Comparison of ENCODE assay signal across 21 cellular contexts in genomic region chr6:78670802-78671201, GRCh38.
DNase-seq lines count a peak whose midpoint lies in the region; ATAC-seq, FAIRE-seq and TF ChIP-seq lines count a peak whose summit lies in the region.
"Had no signal": no experiment of that assay in that cellular context is flagged by ENCODE, and none has a peak within 500 bp of the region (broad histone marks: within the 10 kb centered on the region; RNA-seq: fewer than 3 reads in every experiment).

No MANE protein-coding gene starts in this region.

- H2BK15ac ChIP-seq in H1 (ENCODE audit: low read length) (no peak overlapping the region), mesendoderm (replicated peaks; ENCODE audit: low read depth) (no peak overlapping the region)

- H4K20me1 ChIP-seq in GM23338 (replicated peaks; ENCODE audit: insufficient read depth) (no peaks in the 10 kb centered on the region), H1 (replicated peaks in 1 of 2; ENCODE audit: control insufficient read depth in 1 of 2, insufficient read depth in 2 of 2, low read length in 2 of 2) (no peaks in the 10 kb centered on the region)

- H3K27me3 ChIP-seq in GM23338 (ENCODE audit: insufficient read depth): no peaks in the 10 kb centered on the region
- no peaks in the 10 kb centered on the region for H3K27me3 ChIP-seq in H1 (replicated peaks in 1 of 4; ENCODE audit: control insufficient read depth in 3 of 4, extremely low read depth in 1 of 4, insufficient read depth in 3 of 4, low read length in 3 of 4)
- H3K27me3 ChIP-seq in mesendoderm (ENCODE audit: insufficient read depth, low read length, poor library complexity): no peaks in the 10 kb centered on the region
- H3K27me3 ChIP-seq: BE2C had no signal

- H3K79me1 ChIP-seq in H1 (ENCODE audit: low read depth, low read length): no peaks in the 10 kb centered on the region
- no peaks in the 10 kb centered on the region for H3K79me1 ChIP-seq in mesendoderm (ENCODE audit: low read length)

- H2AFZ ChIP-seq in GM23338 (peak overlapping the region; percentile 48), H1 (ENCODE audit: low read length) (peak overlapping the region; percentile 98)

- TF ChIP-seq EP300 in H1 (IDR thresholded peaks at IDR 0.05; ENCODE audit: borderline replicate concordance in 1 of 2, low read depth in 2 of 2, low read length in 2 of 2): no peak

- peaks cover 15% of the 10 kb centered on the region for H3K9me3 Mint-ChIP-seq in GM23338

- H2BK20ac ChIP-seq in H1 (ENCODE audit: low read length): peak overlapping the region; percentile 74

- TF ChIP-seq CTCF in GM23338 (conservative IDR thresholded peaks at IDR 0.05; ENCODE audit: low read depth in 2 of 2) (no peak), H1 (IDR thresholded peaks at IDR 0.05; ENCODE audit: control extremely low read depth in 1 of 3, insufficient read depth in 1 of 3, low read depth in 1 of 3, low read length in 3 of 3) (no peak)

- peaks cover 16% of the 10 kb centered on the region for H3K4me1 Mint-ChIP-seq in GM23338
- H3K4me1 Mint-ChIP-seq: CD4-positive, CD25-positive, alpha-beta regulatory T cell; CD8-positive, alpha-beta memory T cell had no signal

- H3K27me3 Mint-ChIP-seq in GM23338 (ENCODE audit: insufficient read depth, low read depth, poor library complexity): no peaks in the 10 kb centered on the region
- H3K27me3 Mint-ChIP-seq: CD4-positive, CD25-positive, alpha-beta regulatory T cell had no signal

- H3K9me3 ChIP-seq in H1 (ENCODE audit: insufficient read depth in 2 of 2, low read depth in 1 of 2, low read length in 1 of 2): peaks cover 1 to 3% of the 10 kb centered on the region in 2 experiments; a peak in 2 of 4 replicates
- H3K9me3 ChIP-seq: BE2C had no signal

- H3K79me2 ChIP-seq in GM23338 (replicated peaks; ENCODE audit: insufficient read depth) (no peaks in the 10 kb centered on the region), H1 (ENCODE audit: control insufficient read depth in 1 of 2, insufficient read depth in 2 of 2, low read length in 2 of 2) (no peaks in the 10 kb centered on the region), mesendoderm (ENCODE audit: control insufficient read depth, insufficient read depth, low read length) (no peaks in the 10 kb centered on the region)

- H3K9ac ChIP-seq in H1 (replicated peaks in 1 of 4; ENCODE audit: extremely low read depth in 1 of 4, low read depth in 3 of 4, low read length in 3 of 4) (no peak overlapping the region), mesendoderm (ENCODE audit: low read length) (no peak overlapping the region)

- H2BK5ac ChIP-seq in H1 (ENCODE audit: low read depth, low read length) (peak overlapping the region; percentile 26; the same call in 1 of the 2 replicates), mesendoderm (ENCODE audit: low read length) (no peak overlapping the region)

- no peak overlapping the region for H2AK5ac ChIP-seq in H1 (ENCODE audit: low read depth, low read length)
- H2AK5ac ChIP-seq in mesendoderm (ENCODE audit: low read length): no peak overlapping the region

- TF ChIP-seq POLR2A in H1 (IDR thresholded peaks at IDR 0.05; ENCODE audit: control extremely low read depth in 1 of 2, low read depth in 2 of 2, low read length in 2 of 2): no peak

- CTCF ChIA-PET in H1 (lab: Charles Lee; ENCODE audit: partially characterized antibody): no interaction called here

- H3K27ac ChIP-seq in GM23338 (ENCODE audit: low read depth) (peak overlapping the region; percentile 3; the same call in 1 of the 2 replicates), H1 (ENCODE audit: low read depth, low read length) (no peak overlapping the region), mesendoderm (ENCODE audit: low read depth, low read length) (no peak overlapping the region)

- H4K5ac ChIP-seq in H1 (ENCODE audit: insufficient read length, low read depth, low read length) (no peak overlapping the region), mesendoderm (ENCODE audit: low read length) (no peak overlapping the region)

- peaks cover 21% of the 10 kb centered on the region for H3K4me1 ChIP-seq in GM23338 (ENCODE audit: insufficient read depth)
- H3K4me1 ChIP-seq in H1 (replicated peaks in 1 of 4; ENCODE audit: control insufficient read depth in 3 of 4, insufficient read depth in 4 of 4, low read length in 3 of 4): peaks cover 0 to 9% (median 1%) of the 10 kb centered on the region in 4 experiments; a peak in 2 of 7 replicates
- H3K4me1 ChIP-seq in mesendoderm (ENCODE audit: control insufficient read depth, low read depth, low read length): no peaks in the 10 kb centered on the region
- H3K4me1 ChIP-seq: BE2C had no signal

- H3K23ac ChIP-seq in H1 (ENCODE audit: insufficient read length) (no peak overlapping the region), mesendoderm (ENCODE audit: low read length) (no peak overlapping the region)

- H2BK12ac ChIP-seq in H1 (ENCODE audit: low read depth, low read length): peak overlapping the region; percentile 70; the same call in 1 of the 2 replicates

- FAIRE-seq in H1 (lab: Jason Lieb, UNC): no peak
- FAIRE-seq: G401.6, GM12892, GM18507, H54 had no signal

- H3K27ac Mint-ChIP-seq in GM23338: peak overlapping the region; percentile 78
- H3K27ac Mint-ChIP-seq: CD4-positive, CD25-positive, alpha-beta regulatory T cell; CD8-positive, alpha-beta memory T cell had no signal

- H3K4me2 ChIP-seq in GM23338 (peak overlapping the region; percentile 54), H1 (ENCODE audit: insufficient read depth in 1 of 2, low read depth in 2 of 2, low read length in 2 of 2) (peak overlapping the region in 1 of 2 experiments; percentile 17; a peak in 1 of 4 replicates), mesendoderm (ENCODE audit: low read length) (no peak overlapping the region)

- H4K8ac ChIP-seq in H1 (ENCODE audit: extremely low read depth, insufficient read depth, low read length) (no peak overlapping the region), mesendoderm (ENCODE audit: low read depth, low read length) (no peak overlapping the region)

- H3F3A ChIP-seq in GM23338 (replicated peaks; ENCODE audit: low read depth): no peaks in the 10 kb centered on the region

- DNase-seq in DMS53 (lab: John Stamatoyannopoulos, UW) (peak; percentile 3), GM23338 (ENCODE audit: low spot score) (peak; percentile 16), H1 (ENCODE audit: low read depth in 1 of 2, low spot score in 2 of 2) (no peak), mesendoderm (peak; percentile 18), HT-29 (ENCODE audit: low spot score) (no peak), MV-4-11 (lab: John Stamatoyannopoulos, UW) (no peak), DMS79 treated with DMSO at 0.1 percent for 48 hours (lab: John Stamatoyannopoulos, UW) (no peak)
- DNase-seq: ACHN; BE2C; C1 segment of cervical spinal cord; CD4-positive, CD25-positive, alpha-beta regulatory T cell; CD8-positive, alpha-beta memory T cell; COR-L47; DND-41; EL; KG1 had no signal

- no peak overlapping the region for H3K56ac ChIP-seq in H1 (replicated peaks; ENCODE audit: insufficient read length, low read depth, low read length)
- no peak overlapping the region for H3K56ac ChIP-seq in mesendoderm (ENCODE audit: low read length)

- H3K36me3 Mint-ChIP-seq in GM23338 (ENCODE audit: low read depth): peaks cover 2% of the 10 kb centered on the region
- H3K36me3 Mint-ChIP-seq: CD4-positive, CD25-positive, alpha-beta regulatory T cell; CD8-positive, alpha-beta memory T cell had no signal

- H3K9me2 ChIP-seq in GM23338 (ENCODE audit: insufficient read depth): no peaks in the 10 kb centered on the region

- no peak for TF ChIP-seq RAD21 in H1 (IDR thresholded peaks at IDR 0.05 in 1 of 2, conservative IDR thresholded peaks at IDR 0.05 in 1 of 2; ENCODE audit: low read depth in 2 of 2, low read length in 2 of 2)

- H3K36me3 ChIP-seq in GM23338 (ENCODE audit: insufficient read depth) (no peaks in the 10 kb centered on the region), H1 (ENCODE audit: control insufficient read depth in 2 of 4, insufficient read depth in 4 of 4, low read length in 3 of 4) (no peaks in the 10 kb centered on the region), mesendoderm (ENCODE audit: control insufficient read depth, insufficient read depth, low read length) (no peaks in the 10 kb centered on the region)
- H3K36me3 ChIP-seq: BE2C had no signal

- H3K4me3 Mint-ChIP-seq in GM23338: no peak overlapping the region
- H3K4me3 Mint-ChIP-seq: CD4-positive, CD25-positive, alpha-beta regulatory T cell; CD8-positive, alpha-beta memory T cell had no signal

- no peak overlapping the region for H4K91ac ChIP-seq in H1 (replicated peaks; ENCODE audit: insufficient read length, low read length)

- POLR2A ChIA-PET in H1 (lab: Charles Lee; ENCODE audit: partially characterized antibody): no interaction called here

- peak; percentile 58 for ATAC-seq in GM23338
- no peak for ATAC-seq in HG03025 (IDR thresholded peaks at IDR 0.05; ENCODE audit: low FRiP score, unreplicated experiment)

- no peak overlapping the region for H3K14ac ChIP-seq in H1 (ENCODE audit: insufficient read length)

- H2BK120ac ChIP-seq in H1 (replicated peaks; ENCODE audit: low read depth, low read length): peak overlapping the region; percentile 36
- H2BK120ac ChIP-seq in mesendoderm (ENCODE audit: low read depth, low read length): no peak overlapping the region

- no peaks in the 10 kb centered on the region for H3K23me2 ChIP-seq in H1 (ENCODE audit: low read depth, low read length)

- WGBS in H1 (ENCODE audit: extremely low coverage in 1 of 2, insufficient coverage in 1 of 2, insufficient read length in 1 of 2, insufficient replicate concordance in 2 of 2, low coverage in 1 of 2, low lambda C conversion rate in 2 of 2, missing lambda C conversion rate in 1 of 2), 2 experiments: 67% methylated on average over 2 of the region's 2 CpGs; no CpG with 5 or more reads in 1 of the 2 experiments
- no CpG with 5 or more reads among the region's 2 CpGs for WGBS in mesendoderm (ENCODE audit: extremely low coverage, insufficient coverage, low lambda C conversion rate)

- no peak overlapping the region for H3K4ac ChIP-seq in H1 (replicated peaks; ENCODE audit: insufficient read length, low read depth, low read length)
- H3K4ac ChIP-seq in mesendoderm (ENCODE audit: low read depth, low read length): no peak overlapping the region

- no peak overlapping the region for H3K4me3 ChIP-seq in GM23338
- H3K4me3 ChIP-seq in H1 (ENCODE audit: extremely low read depth in 1 of 4, insufficient read depth in 2 of 4, low read depth in 3 of 4, low read length in 4 of 4): no peak overlapping the region
- H3K4me3 ChIP-seq in mesendoderm (ENCODE audit: low read length): no peak overlapping the region

- H3K18ac ChIP-seq in H1 (ENCODE audit: extremely low read depth, low read length) (peak overlapping the region; percentile 15; the same call in 1 of the 2 replicates), mesendoderm (ENCODE audit: low read length) (no peak overlapping the region)

TF ChIP-seq in GM23338, 12 proteins besides CTCF, POLR2A, EP300 and RAD21 (continues in another document):
- TF ChIP-seq POLR2AphosphoS5 (IDR thresholded peaks at IDR 0.05; ENCODE audit: low read depth) (no peak), ZNF331 (CRISPR knock-in tag; IDR thresholded peaks at IDR 0.05; ENCODE audit: low read depth) (no peak), ZNF114 (CRISPR knock-in tag; IDR thresholded peaks at IDR 0.05) (no peak)

TF ChIP-seq in H1, 55 proteins besides CTCF, POLR2A, EP300 and RAD21:
- no peak for TF ChIP-seq SUZ12 (IDR thresholded peaks at IDR 0.05; ENCODE audit: low read length)

Comparison
In these comparisons a context has a peak if more than half of its experiments do, and no peak if none do; other contexts are left out.
1. DNase-seq: peak in DMS53 (single experiment), GM23338 (single experiment) and mesendoderm (single experiment); none in H1 (0 of 2), HT-29 (single experiment), MV-4-11 (single experiment) and DMS79 treated with DMSO at 0.1 percent for 48 hours (single experiment).